Comparison of ENCODE assay signal across 8 cellular contexts in the genomic region with DNA sequence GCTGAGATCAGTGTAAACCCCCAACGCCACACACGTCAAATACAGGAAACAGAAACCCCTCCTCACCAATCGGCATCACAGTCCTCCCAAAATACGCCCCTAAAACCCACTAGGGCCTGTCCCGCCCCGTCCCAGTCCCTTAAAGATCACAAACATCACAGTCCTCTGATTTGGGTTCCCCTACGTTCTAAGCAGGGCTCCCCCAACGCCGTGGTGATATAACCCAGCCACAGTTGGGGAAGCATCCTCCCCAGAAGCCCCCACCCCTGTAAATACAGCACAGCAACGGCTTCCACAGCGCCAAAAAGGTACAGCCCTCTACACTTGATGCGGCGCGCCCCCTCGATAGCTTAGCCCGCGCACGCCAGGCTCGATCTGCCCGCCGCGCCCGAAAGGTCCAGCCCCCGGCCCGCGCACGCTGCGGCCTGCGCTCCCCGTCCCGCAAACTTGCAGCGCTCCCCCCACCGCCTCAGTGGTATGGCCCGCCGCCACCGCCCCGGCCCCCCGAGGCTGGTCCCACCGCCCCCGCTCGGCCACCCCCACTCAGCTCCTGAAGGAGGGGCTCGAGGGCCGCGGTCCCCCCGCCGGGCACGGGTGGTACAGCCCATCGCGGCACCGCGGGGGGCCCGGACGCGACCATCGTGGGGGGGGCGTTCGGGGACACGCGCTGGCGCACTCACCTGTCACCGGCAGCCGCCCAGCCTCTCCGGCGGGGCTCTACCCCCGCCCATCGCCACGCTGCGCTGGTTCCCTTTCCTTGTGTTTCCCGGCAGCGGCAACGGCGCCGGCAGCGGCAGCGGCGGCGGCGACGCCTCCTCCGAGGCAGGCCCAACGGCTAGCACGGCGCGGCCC. TPM values are rescaled to one million over a fixed set of nuclear protein-coding genes. Genes with fewer than 3 reads are reported as not detected.
DNase-seq lines count a peak whose midpoint lies in the region; ATAC-seq, FAIRE-seq and TF ChIP-seq lines count a peak whose summit lies in the region.

TSS of gene AKT2 (minus strand) at position 845 of the 852 bp plus-strand sequence. CDS start 20,078 bp downstream, outside the sequence.

- H3K4me1 ChIP-seq in CD8-positive, alpha-beta T cell (ENCODE audit: insufficient read depth, low read length): peaks cover 47% of the 10 kb centered on the region
- H3K4me1 ChIP-seq in SK-N-SH (ENCODE audit: control insufficient read depth in 1 of 2, insufficient read depth in 2 of 2, low read depth in 1 of 2, low read length in 1 of 2): peaks cover 24 to 26% of the 10 kb centered on the region in 2 experiments; a peak in 3 of 4 replicates
- H3K4me1 ChIP-seq in heart right ventricle: peaks cover 26 to 60% (median 54%) of the 10 kb centered on the region in 9 donors

- H3F3A ChIP-seq in SK-N-SH (replicated peaks; ENCODE audit: insufficient read depth): peaks cover 3% of the 10 kb centered on the region

- no peaks in the 10 kb centered on the region for H3K9me3 Mint-ChIP-seq in CD8-positive, alpha-beta T cell
- H3K9me3 Mint-ChIP-seq in activated naive CD8-positive, alpha-beta T cell treated with anti-CD3 and anti-CD28 coated beads, Interleukin-2, amount 10 ng/mL, durations not matched to agents 7 days and 5 days: no peaks in the 10 kb centered on the region

- no peak for TF ChIP-seq CTCF in CD8-positive, alpha-beta T cell (IDR thresholded peaks at IDR 0.05)
- TF ChIP-seq CTCF in SK-N-SH (IDR thresholded peaks at IDR 0.05) (no peak), heart right ventricle (IDR thresholded peaks at IDR 0.05) (no peak)

- POLR2A ChIA-PET in CD8-positive, alpha-beta T cell (lab: Charles Lee): interaction anchor here (1.0 kb wide), 1 partner anchor 158 kb away, joined by 3 read pairs; no protein-coding TSS in a partner anchor
- POLR2A ChIA-PET in SK-N-SH (lab: Yijun Ruan, JAX): interaction anchor here (0.6 to 1.4 kb wide), 3 partner anchors 10 to 164 kb away, joined by 3 read pairs; no protein-coding TSS in a partner anchor
- POLR2A ChIA-PET in activated naive CD8-positive, alpha-beta T cell treated with anti-CD3 and anti-CD28 coated beads, Interleukin-2, amount 10 ng/mL, durations not matched to agents 7 days and 5 days (lab: Charles Lee): interaction anchor here (0.8 to 2.1 kb wide), 6 partner anchors 10 to 849 kb away, joined by 3 to 12 read pairs (median 4); partner anchors contain the start of genes C19orf47, PLD3, RPS16 and SERTAD1

- peak within 1 kb of the TSS; percentile 88 for H3K9ac ChIP-seq in SK-N-SH

- FAIRE-seq in urothelium cell line (lab: Jason Lieb, UNC): no peak

- peak within 1 kb of the TSS; percentile 94 for H3K27ac ChIP-seq in CD8-positive, alpha-beta T cell (ENCODE audit: low read depth, low read length)
- H3K27ac ChIP-seq in SK-N-SH (ENCODE audit: low read depth in 2 of 2, low read length in 1 of 2) (peak within 1 kb of the TSS; percentile 93 to 96), heart right ventricle (peak within 1 kb of the TSS; percentile 92 to 100 (median 97))

- peaks cover 56% of the 10 kb centered on the region for H3K4me1 Mint-ChIP-seq in CD8-positive, alpha-beta T cell (ENCODE audit: low read depth)
- peaks cover 32% of the 10 kb centered on the region for H3K4me1 Mint-ChIP-seq in activated naive CD8-positive, alpha-beta T cell treated with anti-CD3 and anti-CD28 coated beads, Interleukin-2, amount 10 ng/mL, durations not matched to agents 7 days and 5 days

- TF ChIP-seq RAD21 in SK-N-SH (IDR thresholded peaks at IDR 0.05; ENCODE audit: low read length): no peak

- H3K36me3 Mint-ChIP-seq in CD8-positive, alpha-beta T cell: peaks cover 32% of the 10 kb centered on the region
- H3K36me3 Mint-ChIP-seq in activated naive CD8-positive, alpha-beta T cell treated with anti-CD3 and anti-CD28 coated beads, Interleukin-2, amount 10 ng/mL, durations not matched to agents 7 days and 5 days: no peaks in the 10 kb centered on the region

- H3K9me2 ChIP-seq in SK-N-SH: no peaks in the 10 kb centered on the region

- H3K4me2 ChIP-seq in SK-N-SH: peak within 1 kb of the TSS; percentile 81

- H3K27me3 Mint-ChIP-seq in CD8-positive, alpha-beta T cell (ENCODE audit: low read depth): no peaks in the 10 kb centered on the region
- no peaks in the 10 kb centered on the region for H3K27me3 Mint-ChIP-seq in activated naive CD8-positive, alpha-beta T cell treated with anti-CD3 and anti-CD28 coated beads, Interleukin-2, amount 10 ng/mL, durations not matched to agents 7 days and 5 days

- peaks cover 53% of the 10 kb centered on the region for H3K79me2 ChIP-seq in SK-N-SH (ENCODE audit: insufficient read depth)

- CTCF ChIA-PET in CD8-positive, alpha-beta T cell (lab: Charles Lee): no interaction called here
- CTCF ChIA-PET in SK-N-SH (lab: Yijun Ruan, JAX): interaction anchor here (1.5 to 1.8 kb wide), 2 partner anchors 21 to 93 kb away, joined by 4 to 5 read pairs; partner anchors contain the start of gene MAP3K10

- peak in 6 of 7 experiments; percentile 55 to 95 (median 71) for DNase-seq in CD8-positive, alpha-beta T cell
- DNase-seq in HT-29 (ENCODE audit: low spot score): no peak
- peak; percentile 94 for DNase-seq in SK-N-SH
- peak; percentile 88 for DNase-seq in activated naive CD8-positive, alpha-beta T cell treated with anti-CD3 and anti-CD28 coated beads, Interleukin-2, amount 10 ng/mL, durations not matched to agents 7 days and 5 days
- DNase-seq in heart right ventricle: peak; percentile 63 to 71
- DNase-seq in pulmonary artery endothelial cell (ENCODE audit: low read depth, low spot score): peak; percentile 11
- peak; percentile 78 for DNase-seq in urothelium cell line (ENCODE audit: low spot score)

- peak within 1 kb of the TSS; percentile 67 for H3K4me3 ChIP-seq in CD8-positive, alpha-beta T cell (ENCODE audit: low read depth, low read length)
- H3K4me3 ChIP-seq in SK-N-SH (ENCODE audit: low read depth in 2 of 2, low read length in 1 of 2) (peak within 1 kb of the TSS; percentile 86 to 99), heart right ventricle (peak within 1 kb of the TSS; percentile 83 to 99 (median 96))

- peak within 1 kb of the TSS; percentile 100 for H2AFZ ChIP-seq in SK-N-SH (ENCODE audit: low read depth)

- ATAC-seq in CD8-positive, alpha-beta T cell: peak; percentile 63
- ATAC-seq in GM19463 (IDR thresholded peaks at IDR 0.05; ENCODE audit: unreplicated experiment) (peak; percentile 22), heart right ventricle (peak; percentile 4 to 69 (median 30))
- ATAC-seq in activated naive CD8-positive, alpha-beta T cell treated with anti-CD3 and anti-CD28 coated beads, Interleukin-2, amount 10 ng/mL, durations not matched to agents 7 days and 5 days (ENCODE audit: low read depth): peak; percentile 45

- H3K36me3 ChIP-seq in CD8-positive, alpha-beta T cell (ENCODE audit: insufficient read depth, low read length): no peaks in the 10 kb centered on the region
- H3K36me3 ChIP-seq in SK-N-SH (replicated peaks in 1 of 2; ENCODE audit: control insufficient read depth in 1 of 2, insufficient read depth in 2 of 2, low read length in 1 of 2) (peaks cover 0 to 7% of the 10 kb centered on the region in 2 experiments), heart right ventricle (peaks cover 0 to 11% (median 0%) of the 10 kb centered on the region in 9 donors)

- intact Hi-C loops in CD8-positive, alpha-beta T cell (cut with DNase I, micrococcal nuclease): loop anchor here (1.0 to 10.0 kb wide), 15 partner anchors 64 to 980 kb away; partner anchors contain the start of genes C19orf47 (in 2 of the 2), PLD3 (in 2 of the 2), BLVRB (in 1 of the 2) and COQ8B (in 1 of the 2)
- intact Hi-C loops in heart right ventricle (cut with DNase I): loop anchor here in 2 of 10 donors (5.0 kb wide), 2 partner anchors 52 to 318 kb away; partner anchors contain the start of gene LTBP4 (in 1 of the 2)

- H3K9me3 ChIP-seq in CD8-positive, alpha-beta T cell (ENCODE audit: low read length): no peaks in the 10 kb centered on the region
- H3K9me3 ChIP-seq in SK-N-SH: no peaks in the 10 kb centered on the region
- H3K9me3 ChIP-seq in heart right ventricle: no peaks in the 10 kb centered on the region

- H3K27ac Mint-ChIP-seq in CD8-positive, alpha-beta T cell: peak within 1 kb of the TSS; percentile 99
- peak within 1 kb of the TSS; percentile 99 for H3K27ac Mint-ChIP-seq in activated naive CD8-positive, alpha-beta T cell treated with anti-CD3 and anti-CD28 coated beads, Interleukin-2, amount 10 ng/mL, durations not matched to agents 7 days and 5 days

- under 1% methylated on average over 38 of the region's 84 CpGs for WGBS in SK-N-SH (ENCODE audit: low lambda C conversion rate)
- WGBS in heart right ventricle, 2 donors: 1% methylated on average over 61 to 83 of the region's 84 CpGs

- TF ChIP-seq EP300 in SK-N-SH (IDR thresholded peaks at IDR 0.05; ENCODE audit: borderline replicate concordance in 1 of 2, low read depth in 1 of 2, low read length in 1 of 2): no peak

- H4K20me1 ChIP-seq in SK-N-SH (ENCODE audit: insufficient read depth): peaks cover 15% of the 10 kb centered on the region

- peak within 1 kb of the TSS; percentile 98 for H3K4me3 Mint-ChIP-seq in CD8-positive, alpha-beta T cell
- H3K4me3 Mint-ChIP-seq in activated naive CD8-positive, alpha-beta T cell treated with anti-CD3 and anti-CD28 coated beads, Interleukin-2, amount 10 ng/mL, durations not matched to agents 7 days and 5 days: peak within 1 kb of the TSS; percentile 96

- H3K27me3 ChIP-seq in CD8-positive, alpha-beta T cell (ENCODE audit: insufficient read depth, low read length): no peaks in the 10 kb centered on the region
- no peaks in the 10 kb centered on the region for H3K27me3 ChIP-seq in SK-N-SH (ENCODE audit: insufficient read depth)
- no peaks in the 10 kb centered on the region for H3K27me3 ChIP-seq in heart right ventricle

TF ChIP-seq in SK-N-SH, 30 proteins besides CTCF, POLR2A, EP300 and RAD21:
- TF ChIP-seq SIN3A (IDR thresholded peaks at IDR 0.05; ENCODE audit: borderline replicate concordance, low read depth, low read length) (no peak; the same call in 1 of the 2 replicates), MXI1 (IDR thresholded peaks at IDR 0.05; ENCODE audit: low read depth, low read length) (peak; percentile 56; the same call in 1 of the 2 replicates), SMC3 (IDR thresholded peaks at IDR 0.05; ENCODE audit: low read depth, low read length) (no peak), POLR2AphosphoS5 (IDR thresholded peaks at IDR 0.05; ENCODE audit: low read depth, low read length) (no peak), TAF1 (IDR thresholded peaks at IDR 0.05; ENCODE audit: borderline replicate concordance, low read depth, low read length) (0 out of 2 replicates have a peak, but pooled peaks have one; percentile 38), NRF1 (IDR thresholded peaks at IDR 0.05; ENCODE audit: low read depth, low read length) (0 out of 2 replicates have a peak, but pooled peaks have one; percentile 10)

RNA-seq across cellular contexts. Expression of gene AKT2, which starts in this region (rescaled TPM):
- 100 to 1,000 TPM; 289 to 292 TPM for total RNA-seq in CD8-positive, alpha-beta T cell
- total RNA-seq in HT-29 (2014; rRNA removed; shearing (Covaris generic)): 223 and 251 TPM in 2 replicates
- polyA plus RNA-seq in SK-N-SH (2012; rRNA removed) (99.8 and 107 TPM in 2 replicates), heart right ventricle (10 to 100 TPM; 56.7 to 57.6 TPM)
- polyA plus RNA-seq in SK-N-SH (2012; cell fraction: cytosol; rRNA removed): 36.4 and 53.7 TPM in 2 replicates
- 421 and 552 TPM in 2 replicates for polyA plus RNA-seq in SK-N-SH (2012; cell fraction: nucleus; rRNA removed)
- 100 to 1,000 TPM; 164 to 170 TPM for total RNA-seq in activated naive CD8-positive, alpha-beta T cell treated with anti-CD3 and anti-CD28 coated beads, Interleukin-2, amount 10 ng/mL, durations not matched to agents 7 days and 5 days
- total RNA-seq in heart right ventricle (100 to 1,000 TPM; 117 to 147 (median 127) TPM), pulmonary artery endothelial cell (22.6 and 30.1 TPM in 2 replicates)
